8 cellular contexts compared by ENCODE assay signal in the genomic region with DNA sequence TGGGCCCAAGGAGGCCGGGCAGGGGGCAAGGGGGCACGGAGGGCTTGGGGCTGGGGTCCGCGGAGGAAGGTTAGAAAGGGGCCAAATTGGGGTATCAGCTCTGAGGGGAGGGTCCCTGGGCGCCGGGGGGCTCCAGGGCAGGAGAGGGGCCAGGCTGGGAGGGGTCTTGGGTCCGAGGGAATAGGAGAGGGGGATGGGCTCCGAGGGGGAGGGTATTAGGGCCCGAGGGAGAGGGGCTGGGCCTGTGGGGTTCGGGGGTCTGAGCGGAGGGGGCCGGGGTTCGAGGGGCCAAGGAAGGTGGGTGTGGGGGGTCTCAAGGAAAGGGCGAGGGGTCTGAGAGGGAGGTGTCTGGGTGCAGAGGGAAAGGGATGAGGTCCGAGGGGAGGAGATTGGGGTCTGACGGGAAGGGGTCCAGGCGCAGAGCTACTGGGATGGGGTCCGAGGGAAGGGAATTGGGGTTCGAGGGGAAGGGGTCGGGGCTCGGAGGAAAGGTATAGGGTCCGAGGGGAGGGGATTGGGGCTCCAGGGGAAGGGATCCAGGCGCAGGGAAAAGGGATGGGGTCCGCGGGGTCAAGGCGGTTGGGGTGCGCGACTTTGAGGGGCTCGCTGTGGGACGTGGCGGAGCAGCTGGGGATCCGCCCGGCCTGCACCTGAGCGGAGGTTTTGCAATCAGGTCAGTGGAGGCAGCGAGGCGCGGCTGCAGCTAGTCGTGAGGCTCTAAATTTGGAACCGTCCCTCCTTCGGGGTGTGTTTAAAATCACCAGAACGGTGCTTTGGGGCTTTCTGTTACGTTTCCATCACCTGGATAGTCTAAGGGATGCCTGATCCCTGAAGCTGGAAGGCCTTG. TPM values are rescaled to one million over a fixed set of nuclear protein-coding genes. Genes with fewer than 3 reads are reported as not detected.
DNase-seq lines count a peak whose midpoint lies in the region; ATAC-seq and TF ChIP-seq lines count a peak whose summit lies in the region.

No MANE protein-coding gene starts in this region.

- peaks cover 11% of the 10 kb centered on the region; the same call in 1 of the 2 replicates for H4K20me1 ChIP-seq in GM23248 (ENCODE audit: insufficient read depth)

- H3K79me2 ChIP-seq in GM23248 (ENCODE audit: insufficient read depth): peaks cover 92% of the 10 kb centered on the region

- H3K27me3 ChIP-seq in GM23248 (replicated peaks; ENCODE audit: insufficient read depth): no peaks in the 10 kb centered on the region
- H3K27me3 ChIP-seq in gastrocnemius medialis: no peaks in the 10 kb centered on the region

- TF ChIP-seq CTCF in VCaP (conservative IDR thresholded peaks at IDR 0.05) (no peak), glutamatergic neuron (IDR thresholded peaks at IDR 0.05; ENCODE audit: partially characterized antibody, unreplicated experiment) (no peak), gastrocnemius medialis (IDR thresholded peaks at IDR 0.05 in 4 of 5, conservative IDR thresholded peaks at IDR 0.05 in 1 of 5) (no peak)

- peaks cover 5% of the 10 kb centered on the region for H3K27me3 Mint-ChIP-seq in glutamatergic neuron (ENCODE audit: unreplicated experiment)

- H3K4me1 Mint-ChIP-seq in glutamatergic neuron (ENCODE audit: low read depth, unreplicated experiment): peaks cover 19% of the 10 kb centered on the region

- H3K4me3 ChIP-seq in GM23248: peak overlapping the region; percentile 88
- H3K4me3 ChIP-seq in gastrocnemius medialis: peak overlapping the region; percentile 78 to 99 (median 89)

- H3F3A ChIP-seq in GM23248 (ENCODE audit: insufficient read depth): peaks cover 16% of the 10 kb centered on the region

- peak overlapping the region; percentile 48; the same call in 1 of the 2 replicates for H2AFZ ChIP-seq in GM23248

- H3K27ac ChIP-seq in GM23248: peak overlapping the region; percentile 96
- peak overlapping the region; percentile 95 for H3K27ac ChIP-seq in VCaP
- peak overlapping the region; percentile 90 to 97 (median 95) for H3K27ac ChIP-seq in gastrocnemius medialis

- 1 to 2% methylated on average over 21 to 42 of the region's 42 CpGs for WGBS in GM23248 (ENCODE audit: low coverage in 1 of 2, low lambda C conversion rate in 2 of 2, missing lambda C conversion rate in 2 of 2), 2 experiments

- peak overlapping the region; percentile 86 for H3K4me3 Mint-ChIP-seq in glutamatergic neuron (ENCODE audit: unreplicated experiment)

- H3K36me3 Mint-ChIP-seq in glutamatergic neuron (ENCODE audit: unreplicated experiment): no peaks in the 10 kb centered on the region

- H3K9me2 ChIP-seq in GM23248 (ENCODE audit: insufficient read depth): no peaks in the 10 kb centered on the region

- peak overlapping the region; percentile 43 for H3K27ac Mint-ChIP-seq in glutamatergic neuron (ENCODE audit: unreplicated experiment)

- H3K9me3 Mint-ChIP-seq in glutamatergic neuron (ENCODE audit: unreplicated experiment): peaks cover 9% of the 10 kb centered on the region

- H3K36me3 ChIP-seq in GM23248 (ENCODE audit: low read depth): no peaks in the 10 kb centered on the region
- H3K36me3 ChIP-seq in gastrocnemius medialis: no peaks in the 10 kb centered on the region

- peak overlapping the region; percentile 99 for H3K9ac ChIP-seq in GM23248

- H3K4me1 ChIP-seq in GM23248 (ENCODE audit: insufficient read depth) (peaks cover 24% of the 10 kb centered on the region), gastrocnemius medialis (peaks cover 24 to 30% of the 10 kb centered on the region in 2 donors)

- in situ Hi-C loops in GM23248 (cut with MboI) (no loop called here), gastrocnemius medialis (cut with MboI; ENCODE audit: low sequenced_read_pairs in 4 of 4) (no loop called here)

- ATAC-seq in gastrocnemius medialis: peak; percentile 57 to 65
- ATAC-seq in activated CD4-positive, CD25-positive, alpha-beta regulatory T cell treated with anti-CD3 and anti-CD28 coated beads, Interleukin-2, amount 50 U/mL, for 24 hours: no peak
- ATAC-seq in GM18868 (IDR thresholded peaks at IDR 0.05; ENCODE audit: unreplicated experiment): no peak

- TF ChIP-seq POLR2A in gastrocnemius medialis (IDR thresholded peaks at IDR 0.05): no peak

- no peaks in the 10 kb centered on the region for H3K9me3 ChIP-seq in GM23248 (ENCODE audit: low read depth)
- no peaks in the 10 kb centered on the region for H3K9me3 ChIP-seq in gastrocnemius medialis

- H3K4me2 ChIP-seq in GM23248 (ENCODE audit: unreplicated experiment): peak overlapping the region; percentile 97

- intact Hi-C loops in gastrocnemius medialis (cut with DNase I; ENCODE audit: low total_unique reads): loop anchor here (5.0 kb wide), 2 partner anchors 127 to 1557 kb away; a partner anchor contains a TSS

- DNase-seq in GM23248: no peak
- DNase-seq in glutamatergic neuron: no peak
- DNase-seq in gastrocnemius medialis: peak; percentile 43 to 63
- DNase-seq in DMS79 treated with DMSO at 0.1 percent for 48 hours (lab: John Stamatoyannopoulos, UW): no peak
- DNase-seq in SIG-M5 (lab: John Stamatoyannopoulos, UW): no peak

RNA-seq across cellular contexts. Expression of a gene that starts 0.7 kb away (rescaled TPM):
- 249 and 315 TPM in 2 replicates for total RNA-seq in GM23248 (2014; rRNA removed; shearing (Covaris generic))
- 267 and 268 TPM in 2 replicates for polyA plus RNA-seq in GM23248 (2016; fragmentation: Nextera tagmentation; extraction: Ambion mirVana)
- total RNA-seq in glutamatergic neuron (ENCODE audit: unreplicated experiment) (296 TPM), gastrocnemius medialis (100 to 1,000 TPM in 3 of 4 donors, 10 to 100 TPM in 1; 92.8 to 226 (median 134) TPM)

Comparison
In these comparisons a context has a peak if more than half of its experiments do, and no peak if none do; other contexts are left out.
1. DNase-seq: peak in gastrocnemius medialis (2 of 2); none in GM23248 (single experiment), glutamatergic neuron (single experiment), DMS79 treated with DMSO at 0.1 percent for 48 hours (single experiment) and SIG-M5 (single experiment).
2. ATAC-seq: peak in gastrocnemius medialis (2 of 2); none in activated CD4-positive, CD25-positive, alpha-beta regulatory T cell treated with anti-CD3 and anti-CD28 coated beads, Interleukin-2, amount 50 U/mL, for 24 hours (0 of 2) and GM18868 (single experiment).
3. Peak in every context shown above with its lines, with median percentiles within 50 percentile points of each other: H3K27ac ChIP-seq.